ENCODE assay signal across 25 cellular contexts in genomic region chr16:82880361-82880760, GRCh38.
A peak's percentile ranks its signal among the peaks of the same experiment; 100 is the strongest.
DNase-seq lines count a peak whose midpoint lies in the region; ATAC-seq, FAIRE-seq and TF ChIP-seq lines count a peak whose summit lies in the region.
"Had no signal": no experiment of that assay in that cellular context is flagged by ENCODE, and none has a peak within 500 bp of the region (broad histone marks: within the 10 kb centered on the region; RNA-seq: fewer than 3 reads in every experiment).

No MANE protein-coding gene starts in this region.

- peaks cover 0 to 5% (median 0%) of the 10 kb centered on the region in 3 donors for H3K27me3 ChIP-seq in stomach

- DNase-seq in LHCN-M2 (ENCODE audit: low read depth) (peak; percentile 18), NCI-H1092 (lab: John Stamatoyannopoulos, UW) (peak; percentile 43), NCI-H2081 treated with DMSO at 0.1 percent for 48 hours (lab: John Stamatoyannopoulos, UW) (peak; percentile 36), NCI-H748 treated with DMSO at 0.1 percent for 48 hours (lab: John Stamatoyannopoulos, UW) (peak; percentile 40), stomach (no peak), kidney (no peak)
- DNase-seq: CD8-positive, alpha-beta T cell; DMS 273 treated with DMSO at 0.1 percent for 48 hours; DMS79; EL; GDM1; GOT3; HCEC 1CT; IMR-90; NCI-H1436; NCI-H446 treated with DMSO at 0.1 percent for 48 hours; NCI-H774; SHP77 had no signal

- no peak for FAIRE-seq in kidney (lab: Jason Lieb, UNC)
- FAIRE-seq: GM12878 had no signal

- no peak for TF ChIP-seq POLR2A in stomach (IDR thresholded peaks at IDR 0.05)

- TF ChIP-seq EP300 in stomach (IDR thresholded peaks at IDR 0.05): no peak

- no peaks in the 10 kb centered on the region for H3K9me3 ChIP-seq in stomach
- no peaks in the 10 kb centered on the region for H3K9me3 ChIP-seq in kidney (ENCODE audit: control insufficient read depth in 1 of 2, low read length in 2 of 2)

- no peak for ATAC-seq in HG02623 (IDR thresholded peaks at IDR 0.05; ENCODE audit: unreplicated experiment)
- ATAC-seq: CD8-positive, alpha-beta T cell; GM12878; Panc1 had no signal

- WGBS in stomach, 5 donors: 83 to 90% (median 87%) methylated on average over 3 of the region's 3 CpGs

- H3K36me3 ChIP-seq in stomach: no peaks in the 10 kb centered on the region
- H3K36me3 ChIP-seq in kidney (ENCODE audit: control insufficient read depth in 1 of 2, insufficient read depth in 2 of 2, low read length in 2 of 2): no peaks in the 10 kb centered on the region

- intact Hi-C loops in stomach (cut with DNase I; ENCODE audit: low total_unique reads): no loop called here
- intact Hi-C loops in kidney (cut with DNase I): no loop called here

- H3K4me3 ChIP-seq in stomach (no peak overlapping the region), kidney (ENCODE audit: low read length in 2 of 2) (no peak overlapping the region)
- H3K4me3 ChIP-seq: GM12878, SK-N-MC had no signal

- H3K27ac ChIP-seq in stomach (no peak overlapping the region), kidney (ENCODE audit: low read depth in 2 of 2, low read length in 2 of 2) (no peak overlapping the region)
- H3K27ac ChIP-seq: C4-2B, KMS-11, RWPE1, SK-N-MC had no signal

- H3K4me1 ChIP-seq in stomach (peaks cover 0 to 4% (median 0%) of the 10 kb centered on the region in 4 donors), kidney (ENCODE audit: control insufficient read depth in 1 of 2, insufficient read depth in 1 of 2, low read depth in 1 of 2, low read length in 2 of 2) (no peaks in the 10 kb centered on the region)

- TF ChIP-seq CTCF in stomach (IDR thresholded peaks at IDR 0.05): no peak
- no peak for TF ChIP-seq CTCF in kidney (IDR thresholded peaks at IDR 0.05; ENCODE audit: borderline replicate concordance, extremely low read depth, insufficient read depth)

- H3K9ac ChIP-seq in kidney (ENCODE audit: low read length in 2 of 2): no peak overlapping the region
- H3K9ac ChIP-seq: KMS-11 had no signal

Comparison
In these comparisons a context has a peak if more than half of its experiments do, and no peak if none do; other contexts are left out.
1. DNase-seq: peak in LHCN-M2 (single experiment), NCI-H1092 (single experiment), NCI-H2081 treated with DMSO at 0.1 percent for 48 hours (single experiment) and NCI-H748 treated with DMSO at 0.1 percent for 48 hours (single experiment); none in stomach (single experiment) and kidney (single experiment).